Comparison of ENCODE assay signal across 23 cellular contexts in the genomic region with DNA sequence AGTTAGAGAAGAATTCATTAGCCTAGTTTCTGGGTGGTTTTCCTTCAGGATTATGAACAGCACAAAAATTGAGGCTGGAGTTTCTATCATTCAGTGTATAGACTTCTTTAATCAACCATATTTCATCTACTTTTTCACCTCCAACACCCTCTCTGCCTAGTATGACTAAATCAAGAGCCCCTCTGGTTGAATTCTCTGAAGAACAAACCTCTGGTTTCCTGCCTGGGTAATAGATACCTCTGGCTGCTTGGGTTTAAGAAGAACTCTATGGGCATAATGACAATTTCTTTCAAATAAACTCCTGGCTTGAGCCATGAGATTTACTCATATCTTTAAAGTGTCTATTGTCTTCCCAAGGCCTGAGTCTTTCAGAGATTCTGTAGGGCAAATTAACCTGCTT.
DNase-seq lines count a peak whose midpoint lies in the region; ATAC-seq lines count a peak whose summit lies in the region.
"Had no signal": no experiment of that assay in that cellular context is flagged by ENCODE, and none has a peak within 500 bp of the region (broad histone marks: within the 10 kb centered on the region; RNA-seq: fewer than 3 reads in every experiment).

No MANE protein-coding gene starts in this region.

- no peak overlapping the region for H2BK120ac ChIP-seq in trophoblast cell (ENCODE audit: insufficient read depth, low read length, poor library complexity)

- H3K14ac ChIP-seq in trophoblast cell (ENCODE audit: low read length) = no peak overlapping the region

- H3K27me3 ChIP-seq in trophoblast cell (ENCODE audit: insufficient read depth, low read length) = no peaks in the 10 kb centered on the region
- H3K27me3 ChIP-seq: BE2C, BLaER1 had no signal

- peaks cover 38% of the 10 kb centered on the region for H3K27me3 Mint-ChIP-seq in activated CD8-positive, alpha-beta memory T cell treated with anti-CD3 and anti-CD28 coated beads, Interleukin-2, amount 10 ng/mL, durations not matched to agents 7 days and 5 days
- peaks cover 25% of the 10 kb centered on the region for H3K27me3 Mint-ChIP-seq in stimulated activated naive CD8-positive, alpha-beta T cell treated with anti-CD3 and anti-CD28 coated beads, Interleukin-15, amount 100 ng/mL, for 72 hours

- DNase-seq in activated CD8-positive, alpha-beta memory T cell treated with anti-CD3 and anti-CD28 coated beads, Interleukin-2, amount 10 ng/mL, durations not matched to agents 7 days and 5 days = no peak
- no peak for DNase-seq in activated CD8-positive, alpha-beta memory T cell treated with anti-CD3 and anti-CD28 coated beads, Interleukin-2, amount 50 U/mL, for 48 hours
- DNase-seq in stimulated activated naive CD8-positive, alpha-beta T cell treated with anti-CD3 and anti-CD28 coated beads, Interleukin-15, amount 100 ng/mL, for 72 hours = no peak
- no peak for DNase-seq in stimulated activated naive CD8-positive, alpha-beta T cell treated with anti-CD3 and anti-CD28 coated beads, Interleukin-15, Interleukin-2, amounts not matched to agents 100 U/mL and 50 U/mL, for 24 hours
- no peak for DNase-seq in trophoblast cell
- DNase-seq: 8988T; ACHN; BE2C; C1 segment of cervical spinal cord; CD4-positive, alpha-beta memory T cell; CD8-positive, alpha-beta memory T cell; COR-L47; DMS 273 treated with DMSO at 0.1 percent for 48 hours; DMS153; DMS53; DMS79; DND-41; EL; GDM1 had no signal

- CTCF ChIA-PET in activated CD8-positive, alpha-beta memory T cell treated with anti-CD3 and anti-CD28 coated beads, Interleukin-2, amount 10 ng/mL, durations not matched to agents 7 days and 5 days (lab: Charles Lee) = no interaction called here

- no peak overlapping the region for H4K12ac ChIP-seq in trophoblast cell (ENCODE audit: low read depth, low read length)

- no peak overlapping the region for H3K23ac ChIP-seq in trophoblast cell (ENCODE audit: low read length)

- H3K36me3 Mint-ChIP-seq in activated CD8-positive, alpha-beta memory T cell treated with anti-CD3 and anti-CD28 coated beads, Interleukin-2, amount 10 ng/mL, durations not matched to agents 7 days and 5 days = no peaks in the 10 kb centered on the region
- H3K36me3 Mint-ChIP-seq: CD14-positive monocyte; CD4-positive, alpha-beta memory T cell; CD4-positive, CD25-positive, alpha-beta regulatory T cell; CD8-positive, alpha-beta memory T cell had no signal

- no peaks in the 10 kb centered on the region for H3K4me1 ChIP-seq in trophoblast cell (ENCODE audit: control insufficient read depth in 1 of 2, insufficient read depth in 2 of 2, low read length in 2 of 2)
- H3K4me1 ChIP-seq: BE2C, BLaER1 had no signal

- no peak overlapping the region for H3K27ac Mint-ChIP-seq in activated CD8-positive, alpha-beta memory T cell treated with anti-CD3 and anti-CD28 coated beads, Interleukin-2, amount 10 ng/mL, durations not matched to agents 7 days and 5 days
- H3K27ac Mint-ChIP-seq in stimulated activated naive CD8-positive, alpha-beta T cell treated with anti-CD3 and anti-CD28 coated beads, Interleukin-15, amount 100 ng/mL, for 72 hours = no peak overlapping the region
- H3K27ac Mint-ChIP-seq: CD14-positive monocyte; CD4-positive, alpha-beta memory T cell; CD4-positive, CD25-positive, alpha-beta regulatory T cell; CD8-positive, alpha-beta memory T cell had no signal

- H3K4ac ChIP-seq in trophoblast cell (ENCODE audit: low read depth, low read length) = no peak overlapping the region

- no peak overlapping the region for H3K4me3 ChIP-seq in trophoblast cell (ENCODE audit: low read depth, low read length)
- H3K4me3 ChIP-seq: BLaER1, GM12878 had no signal

- H3K9ac ChIP-seq in trophoblast cell (ENCODE audit: low read length) = no peak overlapping the region
- H3K9ac ChIP-seq: BLaER1 had no signal

- H2AFZ ChIP-seq in trophoblast cell (ENCODE audit: insufficient read depth, low read length, poor library complexity) = no peak overlapping the region

- H3K4me3 Mint-ChIP-seq in activated CD8-positive, alpha-beta memory T cell treated with anti-CD3 and anti-CD28 coated beads, Interleukin-2, amount 10 ng/mL, durations not matched to agents 7 days and 5 days = no peak overlapping the region
- H3K4me3 Mint-ChIP-seq in stimulated activated naive CD8-positive, alpha-beta T cell treated with anti-CD3 and anti-CD28 coated beads, Interleukin-15, amount 100 ng/mL, for 72 hours = no peak overlapping the region
- H3K4me3 Mint-ChIP-seq: CD14-positive monocyte; CD4-positive, alpha-beta memory T cell; CD4-positive, CD25-positive, alpha-beta regulatory T cell; CD8-positive, alpha-beta memory T cell had no signal

- no peak overlapping the region for H3K18ac ChIP-seq in trophoblast cell (ENCODE audit: low read length)

- no peak overlapping the region for H3K27ac ChIP-seq in trophoblast cell (ENCODE audit: low read depth, low read length)
- H3K27ac ChIP-seq: BLaER1 had no signal

- ATAC-seq in activated CD8-positive, alpha-beta memory T cell treated with anti-CD3 and anti-CD28 coated beads, Interleukin-2, amount 10 ng/mL, durations not matched to agents 7 days and 5 days = peak; percentile 64
- peak; percentile 58 for ATAC-seq in stimulated activated naive CD8-positive, alpha-beta T cell treated with anti-CD3 and anti-CD28 coated beads, Interleukin-15, amount 100 ng/mL, for 72 hours
- no peak for ATAC-seq in stimulated activated naive CD8-positive, alpha-beta T cell treated with anti-CD3 and anti-CD28 coated beads, Interleukin-15, Interleukin-2, amounts not matched to agents 100 U/mL and 50 U/mL, for 24 hours
- ATAC-seq: GM12878 had no signal

- H2AK5ac ChIP-seq in trophoblast cell (ENCODE audit: low read length) = no peak overlapping the region

- H3K79me2 ChIP-seq in trophoblast cell (ENCODE audit: control insufficient read depth, insufficient read depth, low read length, poor library complexity) = no peaks in the 10 kb centered on the region

- no peak overlapping the region for H2BK12ac ChIP-seq in trophoblast cell (ENCODE audit: low read length)

- H2BK5ac ChIP-seq in trophoblast cell (ENCODE audit: low read depth, low read length, poor library complexity) = no peak overlapping the region

- no peak overlapping the region for H4K8ac ChIP-seq in trophoblast cell (ENCODE audit: low read depth, low read length)

- H3K36me3 ChIP-seq in trophoblast cell (ENCODE audit: control insufficient read depth in 1 of 2, insufficient read depth in 2 of 2, low read length in 2 of 2) = no peaks in the 10 kb centered on the region
- H3K36me3 ChIP-seq: BE2C, BLaER1 had no signal

- H3K4me2 ChIP-seq in trophoblast cell (ENCODE audit: low read length) = no peak overlapping the region
- H3K4me2 ChIP-seq: BLaER1 had no signal

- H3K9me3 Mint-ChIP-seq in activated CD8-positive, alpha-beta memory T cell treated with anti-CD3 and anti-CD28 coated beads, Interleukin-2, amount 10 ng/mL, durations not matched to agents 7 days and 5 days (ENCODE audit: low read depth) = no peaks in the 10 kb centered on the region
- H3K9me3 Mint-ChIP-seq in stimulated activated naive CD8-positive, alpha-beta T cell treated with anti-CD3 and anti-CD28 coated beads, Interleukin-15, amount 100 ng/mL, for 72 hours = no peaks in the 10 kb centered on the region

- H4K91ac ChIP-seq in trophoblast cell (ENCODE audit: low read depth, low read length) = no peak overlapping the region

- no peaks in the 10 kb centered on the region for H3K9me3 ChIP-seq in trophoblast cell (ENCODE audit: insufficient read depth, low read depth, low read length)
- H3K9me3 ChIP-seq: BE2C, BLaER1 had no signal

- H3K4me1 Mint-ChIP-seq in activated CD8-positive, alpha-beta memory T cell treated with anti-CD3 and anti-CD28 coated beads, Interleukin-2, amount 10 ng/mL, durations not matched to agents 7 days and 5 days = peaks cover 10% of the 10 kb centered on the region
- no peaks in the 10 kb centered on the region for H3K4me1 Mint-ChIP-seq in stimulated activated naive CD8-positive, alpha-beta T cell treated with anti-CD3 and anti-CD28 coated beads, Interleukin-15, amount 100 ng/mL, for 72 hours
- H3K4me1 Mint-ChIP-seq: CD4-positive, alpha-beta memory T cell; CD4-positive, CD25-positive, alpha-beta regulatory T cell; CD8-positive, alpha-beta memory T cell had no signal

- no peaks in the 10 kb centered on the region for H3K79me1 ChIP-seq in trophoblast cell (ENCODE audit: low read length)
